ENCODE assay signal across 19 cellular contexts in genomic region chr17:81042606-81043005, GRCh38. TPM values are rescaled to one million over a fixed set of nuclear protein-coding genes. Genes with fewer than 3 reads are reported as not detected.
DNase-seq lines count a peak whose midpoint lies in the region; ATAC-seq and TF ChIP-seq lines count a peak whose summit lies in the region.
"Had no signal": no experiment of that assay in that cellular context is flagged by ENCODE, and none has a peak within 500 bp of the region (broad histone marks: within the 10 kb centered on the region; RNA-seq: fewer than 3 reads in every experiment).

No MANE protein-coding gene starts in this region.

- H3K4me3 Mint-ChIP-seq in chondrocyte (ENCODE audit: unreplicated experiment) (no peak overlapping the region), mesothelial cell of epicardium (no peak overlapping the region)
- H3K4me3 Mint-ChIP-seq: activated naive CD8-positive, alpha-beta T cell; CD8-positive, alpha-beta T cell had no signal

- H3K4me3 ChIP-seq in Panc1 (ENCODE audit: low read depth in 2 of 2, low read length in 2 of 2) (peak overlapping the region in 1 of 2 experiments; percentile 36; a peak in 1 of 4 replicates), upper lobe of left lung (no peak overlapping the region)
- H3K4me3 ChIP-seq: gastrocnemius medialis had no signal

- no peak for TF ChIP-seq POLR2A in upper lobe of left lung (IDR thresholded peaks at IDR 0.05)

- H3K27me3 Mint-ChIP-seq in chondrocyte (ENCODE audit: low read depth) (no peaks in the 10 kb centered on the region), mesothelial cell of epicardium (ENCODE audit: low read depth) (no peaks in the 10 kb centered on the region)
- H3K27me3 Mint-ChIP-seq: activated naive CD8-positive, alpha-beta T cell had no signal

- no peaks in the 10 kb centered on the region for H3K36me3 Mint-ChIP-seq in chondrocyte (ENCODE audit: low read depth)
- no peaks in the 10 kb centered on the region for H3K36me3 Mint-ChIP-seq in mesothelial cell of epicardium
- H3K36me3 Mint-ChIP-seq: activated naive CD8-positive, alpha-beta T cell; CD8-positive, alpha-beta T cell had no signal

- 88 to 91% methylated on average over 8 to 9 of the region's 9 CpGs for WGBS in upper lobe of left lung, 2 donors

- H3K9me3 Mint-ChIP-seq in chondrocyte (ENCODE audit: low read depth) (no peaks in the 10 kb centered on the region), mesothelial cell of epicardium (no peaks in the 10 kb centered on the region)
- H3K9me3 Mint-ChIP-seq: CD8-positive, alpha-beta T cell had no signal

- intact Hi-C loops in Panc1 (cut with micrococcal nuclease; ENCODE audit: unreplicated experiment) = no loop called here

- DNase-seq in Panc1 (ENCODE audit: low read depth, low spot score) = no peak
- no peak for DNase-seq in chondrocyte (ENCODE audit: low spot score)
- no peak for DNase-seq in mesothelial cell of epicardium (ENCODE audit: low spot score in 2 of 2, unreplicated experiment in 2 of 2)
- peak in 1 of 2 donors; percentile 53 for DNase-seq in upper lobe of left lung
- DNase-seq in NCI-H2196 (lab: John Stamatoyannopoulos, UW; ENCODE audit: unreplicated experiment) = no peak
- no peak for DNase-seq in stimulated activated CD4-positive, alpha-beta T cell treated with anti-CD3 and anti-CD28 coated beads, Interleukin-1b, Interleukin-23, amount 100 ng/mL, for 48 hours
- no peak for DNase-seq in NCI-H2171 (lab: John Stamatoyannopoulos, UW)
- DNase-seq: activated T-cell treated with anti-CD3 and anti-CD28 coated beads, Interleukin-2, amount 50 U/mL, for 48 hours; CD8-positive, alpha-beta T cell; cerebellar nuclear complex; DMS79; gastrocnemius medialis; KBM-7; NCI-H1436 treated with DMSO at 0.1 percent for 48 hours; NCI-H2171 treated with DMSO at 0.1 percent for 48 hours; NCI-H526; right cardiac atrium had no signal

- H3K4me1 Mint-ChIP-seq in chondrocyte (ENCODE audit: low read depth) (peaks cover 70% of the 10 kb centered on the region), mesothelial cell of epicardium (peaks cover 62% of the 10 kb centered on the region)

- H3K27ac Mint-ChIP-seq in chondrocyte (ENCODE audit: unreplicated experiment) (peak overlapping the region; percentile 36), mesothelial cell of epicardium (peak overlapping the region; percentile 81)
- H3K27ac Mint-ChIP-seq: activated naive CD8-positive, alpha-beta T cell; CD8-positive, alpha-beta T cell had no signal

- peak overlapping the region; percentile 99 for H3K27ac ChIP-seq in Panc1 (ENCODE audit: low read length)
- peak overlapping the region; percentile 88 to 95 (median 91) for H3K27ac ChIP-seq in upper lobe of left lung

- CTCF ChIA-PET in Panc1 (lab: Charles Lee) = interaction anchor here (0.9 kb wide), 2 partner anchors 55 to 249 kb away, joined by 3 to 4 read pairs; no protein-coding TSS in a partner anchor

- no peak for ATAC-seq in Panc1
- ATAC-seq in upper lobe of left lung (ENCODE audit: low FRiP score in 2 of 2) = no peak
- ATAC-seq: CD8-positive, alpha-beta T cell; gastrocnemius medialis; Right ventricle myocardium inferior had no signal

- no peaks in the 10 kb centered on the region for H3K27me3 ChIP-seq in Panc1 (ENCODE audit: control insufficient read depth, insufficient read depth, low read length)
- H3K27me3 ChIP-seq in upper lobe of left lung = no peaks in the 10 kb centered on the region

- TF ChIP-seq CTCF in Panc1 (IDR thresholded peaks at IDR 0.05) = no peak
- no peak for TF ChIP-seq CTCF in chondrocyte (IDR thresholded peaks at IDR 0.05)
- TF ChIP-seq CTCF in mesothelial cell of epicardium (IDR thresholded peaks at IDR 0.05; ENCODE audit: unreplicated experiment) = no peak
- TF ChIP-seq CTCF in upper lobe of left lung (IDR thresholded peaks at IDR 0.05) = no peak

- H3K4me1 ChIP-seq in Panc1 (ENCODE audit: control insufficient read depth, insufficient read depth, low read length) (peaks cover 98% of the 10 kb centered on the region), upper lobe of left lung (peaks cover 90 to 95% (median 93%) of the 10 kb centered on the region in 4 donors)

- H3K9me3 ChIP-seq in Panc1 (ENCODE audit: control insufficient read depth, insufficient read depth, low read depth, low read length) = no peaks in the 10 kb centered on the region
- H3K9me3 ChIP-seq in upper lobe of left lung = no peaks in the 10 kb centered on the region
- H3K9me3 ChIP-seq: gastrocnemius medialis had no signal

- no peak for TF ChIP-seq EP300 in upper lobe of left lung (IDR thresholded peaks at IDR 0.05)

- no TSS peak for BruUV-seq in Panc1 (replicated peaks; lab: Mats Ljungman, UMichigan)

- in situ Hi-C loops in Panc1 (cut with HindIII; ENCODE audit: low pct_unique_long_range_greater_than_20kb, low sequenced_read_pairs) = no loop called here

- H3K36me3 ChIP-seq in Panc1 (ENCODE audit: control insufficient read depth, insufficient read depth, low read length) = no peaks in the 10 kb centered on the region
- peaks cover 0 to 4% (median 0%) of the 10 kb centered on the region in 4 donors for H3K36me3 ChIP-seq in upper lobe of left lung
- H3K36me3 ChIP-seq: gastrocnemius medialis had no signal

- POLR2A ChIA-PET in Panc1 (lab: Charles Lee) = interaction anchor here (0.8 kb wide), 1 partner anchor 12 kb away, joined by 3 read pairs; no protein-coding TSS in a partner anchor

RNA-seq across cellular contexts. Expression of gene BAIAP2, which starts 7.7 kb away (rescaled TPM):
- total RNA-seq in Panc1 (2021; ENCODE audit: unreplicated experiment) (125 TPM), chondrocyte (28.9 to 43.6 TPM (median 29.5 TPM) in 3 replicates), mesothelial cell of epicardium (46.5 to 48.9 TPM (median 47.6 TPM) in 3 replicates), upper lobe of left lung (100 to 1,000 TPM in 5 of 6 donors, 10 to 100 TPM in 1; 90.7 to 231 (median 123) TPM)
- 117 TPM for polyA plus RNA-seq in Panc1 (2012; ENCODE audit: insufficient read length)

RNA-seq across cellular contexts. Expression of gene CHMP6, which starts 51.0 kb away (rescaled TPM):
- total RNA-seq in Panc1 (2021; ENCODE audit: unreplicated experiment) = 43.7 TPM
- polyA plus RNA-seq in Panc1 (2012; ENCODE audit: insufficient read length) = 39.1 TPM
- total RNA-seq in chondrocyte = 27.6 to 33.0 TPM (median 28.4 TPM) in 3 replicates
- 23.1 to 26.9 TPM (median 26.5 TPM) in 3 replicates for total RNA-seq in mesothelial cell of epicardium
- total RNA-seq in upper lobe of left lung = 10 to 100 TPM; 29.5 to 75.4 (median 34.8) TPM
